8 cellular contexts compared by ENCODE assay signal in the genomic region with DNA sequence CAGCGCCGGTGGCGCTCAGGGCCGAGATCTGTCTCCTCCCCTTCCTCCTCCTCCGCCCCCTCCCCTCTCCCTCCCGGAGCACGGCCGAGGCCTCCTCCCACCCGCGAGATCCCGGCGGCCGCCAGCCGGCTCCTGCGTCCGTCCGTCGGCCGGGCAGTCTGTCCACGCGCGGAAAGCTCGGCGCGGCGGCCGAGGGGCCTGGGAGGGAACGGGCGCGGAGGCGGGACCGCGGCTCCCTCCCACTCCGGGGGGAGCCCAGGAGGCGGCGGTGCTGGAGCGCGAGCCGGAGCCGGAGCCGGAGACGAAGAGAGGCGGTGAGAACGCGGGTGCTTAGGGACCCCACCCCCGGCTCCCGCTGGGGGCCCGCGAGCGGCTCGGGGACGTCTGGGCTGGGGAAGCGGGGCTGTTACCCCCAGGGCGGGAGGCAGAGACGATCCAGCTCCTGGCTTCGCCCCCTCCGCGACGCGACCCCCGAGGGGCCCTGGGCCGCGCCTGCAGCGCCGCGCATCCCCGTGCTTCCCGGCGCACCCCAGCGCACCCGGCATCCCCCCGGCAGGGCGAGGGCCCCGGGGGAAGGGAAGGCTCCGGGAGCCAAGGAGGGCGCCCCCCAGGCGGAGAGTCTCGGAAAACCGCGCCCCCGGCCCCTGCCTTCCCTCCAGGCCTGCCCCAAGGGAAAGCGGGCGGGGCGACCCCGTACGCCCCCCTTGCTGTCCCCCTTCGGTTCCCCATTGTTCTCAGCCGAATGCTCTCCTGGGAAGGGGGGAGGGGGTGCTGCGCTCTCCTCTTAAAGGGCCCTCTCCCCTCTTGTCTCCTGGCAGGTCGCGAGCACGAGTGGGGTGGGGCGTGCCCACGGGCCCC. TPM values are rescaled to one million over a fixed set of nuclear protein-coding genes. Genes with fewer than 3 reads are reported as not detected.
A peak's percentile ranks its signal among the peaks of the same experiment; 100 is the strongest.
DNase-seq lines count a peak whose midpoint lies in the region; ATAC-seq, FAIRE-seq and TF ChIP-seq lines count a peak whose summit lies in the region.

A gene (plus strand): TSS at position 100 of the 858 bp plus-strand sequence. CDS start 1,463 bp downstream, outside the sequence.

- H3K4me3 ChIP-seq in liver (ENCODE audit: low read depth in 1 of 3, low read length in 3 of 3) (peak within 1 kb of the TSS; percentile 58 to 74 (median 70)), HepG2 (replicated peaks in 1 of 3; ENCODE audit: insufficient read depth in 1 of 3, low read depth in 2 of 3, low read length in 3 of 3) (no peak within 1 kb of the TSS; a peak in 1 of 6 replicates), adipocyte (ENCODE audit: low read length) (peak within 1 kb of the TSS; percentile 79), iPS-18c (ENCODE audit: insufficient read depth, low read depth, low read length) (peak within 1 kb of the TSS; percentile 65)

- ATAC-seq in HepG2: no peak; the same call in 2 of the 3 replicates

- no peak within 1 kb of the TSS for H2AFZ ChIP-seq in HepG2 (ENCODE audit: low read length)

- peaks cover 2 to 21% (median 7%) of the 10 kb centered on the region in 4 donors for H3K4me1 ChIP-seq in liver (ENCODE audit: control insufficient read depth in 4 of 4, insufficient read depth in 4 of 4, low read length in 3 of 4)
- no peaks in the 10 kb centered on the region for H3K4me1 ChIP-seq in HepG2 (ENCODE audit: insufficient read depth, low read length)
- peaks cover 8% of the 10 kb centered on the region for H3K4me1 ChIP-seq in adipocyte (ENCODE audit: control insufficient read depth, insufficient read depth, low read length)

- WGBS in liver: 2% methylated on average over 94 of the region's 94 CpGs
- 40% methylated on average over 10 of the region's 94 CpGs for WGBS in HepG2 (ENCODE audit: low lambda C conversion rate)

- DNase-seq in HepG2 (ENCODE audit: low spot score): no peak
- DNase-seq in adipocyte (ENCODE audit: low read depth): peak; percentile 38
- DNase-seq in stimulated activated CD4-positive, alpha-beta T cell treated with anti-CD3 and anti-CD28 coated beads, Interleukin-1b, Interleukin-23, amount 100 ng/mL, for 48 hours: peak; percentile 27
- DNase-seq in HEK293T (ENCODE audit: extremely low spot score): no peak
- DNase-seq in cortex of kidney (lab: John Stamatoyannopoulos, UW): no peak
- no peak for DNase-seq in SKM-1 treated with dmso at 0.1 percent for 144 hours (lab: John Stamatoyannopoulos, UW; ENCODE audit: unreplicated experiment)

- TF ChIP-seq RAD21 in liver (IDR thresholded peaks at IDR 0.05) (no peak), HepG2 (CRISPR knock-in tag; IDR thresholded peaks at IDR 0.05) (no peak)

- no peaks in the 10 kb centered on the region for H3K36me3 ChIP-seq in liver (ENCODE audit: control insufficient read depth in 4 of 4, insufficient read depth in 3 of 4, low read depth in 1 of 4, low read length in 3 of 4)
- no peaks in the 10 kb centered on the region for H3K36me3 ChIP-seq in HepG2 (replicated peaks in 1 of 2; ENCODE audit: control insufficient read depth in 1 of 2, insufficient read depth in 2 of 2, low read length in 2 of 2)
- no peaks in the 10 kb centered on the region for H3K36me3 ChIP-seq in adipocyte (ENCODE audit: control insufficient read depth, insufficient read depth, low read length, severe bottlenecking)

- POLR2A ChIA-PET in HepG2 (lab: Yijun Ruan, JAX): no interaction called here
- POLR2A ChIA-PET in HEK293T (lab: Yijun Ruan, JAX): no interaction called here

- no peaks in the 10 kb centered on the region for H4K20me1 ChIP-seq in HepG2 (ENCODE audit: insufficient read depth, low read length)

- H3K79me2 ChIP-seq in HepG2 (ENCODE audit: insufficient read depth, low read length): no peaks in the 10 kb centered on the region

- in situ Hi-C loops in HepG2 (cut with HindIII; ENCODE audit: extremely low pct_ligation_motif_present, low pct_unique_long_range_greater_than_20kb): no loop called here

- TF ChIP-seq CTCF in liver (IDR thresholded peaks at IDR 0.05; ENCODE audit: low read depth, low read length, missing input control) (no peak), HepG2 (CRISPR knock-in tag; IDR thresholded peaks at IDR 0.05) (no peak)

- FAIRE-seq in HepG2 (lab: Jason Lieb, UNC): no peak

- no TSS peak for BruUV-seq in HepG2 (replicated peaks; lab: Mats Ljungman, UMichigan)

- no peak for TF ChIP-seq POLR2A in HepG2 (IDR thresholded peaks at IDR 0.05; ENCODE audit: insufficient read depth in 1 of 2, low read depth in 2 of 2, low read length in 2 of 2)

- intact Hi-C loops in HepG2 (cut with micrococcal nuclease; ENCODE audit: unreplicated experiment): no loop called here

- TF ChIP-seq EP300 in HepG2 (IDR thresholded peaks at IDR 0.05; ENCODE audit: low read depth in 2 of 2, low read length in 2 of 2) (no peak), HepG2 (CRISPR knock-in tag; IDR thresholded peaks at IDR 0.05; ENCODE audit: borderline replicate concordance) (no peak)

- H3K27me3 ChIP-seq in liver (ENCODE audit: control insufficient read depth in 4 of 4, insufficient read depth in 4 of 4, low read length in 3 of 4): no peaks in the 10 kb centered on the region
- H3K27me3 ChIP-seq in HepG2 (ENCODE audit: control insufficient read depth in 1 of 2, insufficient read depth in 2 of 2, low read length in 2 of 2): peaks cover 4 to 32% of the 10 kb centered on the region in 2 experiments; a peak in 4 of 5 replicates
- H3K27me3 ChIP-seq in adipocyte (replicated peaks; ENCODE audit: control insufficient read depth, insufficient read depth, low read length): peaks cover 32% of the 10 kb centered on the region

- no peak within 1 kb of the TSS for H3K4me2 ChIP-seq in HepG2 (ENCODE audit: low read depth, low read length)

- peak within 1 kb of the TSS; percentile 11 to 75 for H3K27ac ChIP-seq in liver (ENCODE audit: low read depth in 1 of 2, low read length in 2 of 2)
- H3K27ac ChIP-seq in HepG2 (ENCODE audit: extremely low read length, insufficient read depth, low read length): no peak within 1 kb of the TSS

- H3K9me3 ChIP-seq in liver (ENCODE audit: control insufficient read depth in 4 of 4, low read length in 3 of 4) (no peaks in the 10 kb centered on the region), HepG2 (ENCODE audit: low read length) (no peaks in the 10 kb centered on the region), adipocyte (ENCODE audit: control insufficient read depth, low read length) (no peaks in the 10 kb centered on the region), iPS-18c (ENCODE audit: control insufficient read depth, insufficient read depth, low read length) (peaks cover 3% of the 10 kb centered on the region)

- H3K9ac ChIP-seq in liver (ENCODE audit: low read depth in 1 of 2, low read length in 2 of 2) (peak within 1 kb of the TSS; percentile 39 to 52), HepG2 (ENCODE audit: insufficient read depth, low read depth, low read length) (no peak within 1 kb of the TSS), adipocyte (ENCODE audit: low read length) (peak within 1 kb of the TSS; percentile 75)

- CTCF ChIA-PET in HepG2 (lab: Yijun Ruan, JAX; ENCODE audit: low intra/inter-chr PET ratio, low total read pairs): no interaction called here
- CTCF ChIA-PET in HEK293T (lab: Yijun Ruan, JAX): interaction anchor here (0.5 kb wide), 1 partner anchor 127 kb away, joined by 3 read pairs; no protein-coding TSS in a partner anchor

TF ChIP-seq in liver, 16 proteins besides CTCF, POLR2A, EP300 and RAD21 (continues in another document):
- TF ChIP-seq, protein P1, sequence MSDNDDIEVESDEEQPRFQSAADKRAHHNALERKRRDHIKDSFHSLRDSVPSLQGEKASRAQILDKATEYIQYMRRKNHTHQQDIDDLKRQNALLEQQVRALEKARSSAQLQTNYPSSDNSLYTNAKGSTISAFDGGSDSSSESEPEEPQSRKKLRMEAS (IDR thresholded peaks at IDR 0.05): no peak

TF ChIP-seq in HEK293T, 16 proteins besides CTCF, POLR2A, EP300 and RAD21 (continues in another document):
- TF ChIP-seq ELF4 (IDR thresholded peaks at IDR 0.05) (no peak), TARDBP (IDR thresholded peaks at IDR 0.05) (no peak), CTBP1 (IDR thresholded peaks at IDR 0.05; ENCODE audit: borderline replicate concordance) (no peak), SP1 (IDR thresholded peaks at IDR 0.05) (no peak), BHLHE40 (IDR thresholded peaks at IDR 0.05; ENCODE audit: borderline replicate concordance) (no peak), FOXM1 (IDR thresholded peaks at IDR 0.05; ENCODE audit: borderline replicate concordance) (no peak), L3MBTL2 (conservative IDR thresholded peaks at IDR 0.05) (no peak), HDGF (IDR thresholded peaks at IDR 0.05; ENCODE audit: borderline replicate concordance) (no peak)

RNA-seq across cellular contexts. Expression of the gene that starts here (rescaled TPM):
- total RNA-seq in liver (10 to 100 TPM in 1 of 2 donors, 1 to 10 TPM in 1; 2.1 to 16.6 TPM), HepG2 (2016; rRNA removed; fragmentation: Illumina TruSeq; extraction: Trizol) (not detected in 2 replicates)
- polyA plus RNA-seq in liver (10 to 100 TPM in 1 of 2 donors, 1 to 10 TPM in 1; 3.5 to 33.2 TPM), HepG2 (2011; rRNA removed) (not detected in 2 replicates)
- not detected in 2 replicates for total RNA-seq in HepG2 (2016; cell fraction: cytosol; rRNA removed; fragmentation: Illumina TruSeq; extraction: Trizol; ENCODE audit: low read depth)
- total RNA-seq in HepG2 (2016; cell fraction: insoluble cytoplasmic fraction; rRNA removed; fragmentation: Illumina TruSeq; extraction: Trizol): not detected in 2 replicates
- total RNA-seq in HepG2 (2016; cell fraction: membrane; rRNA removed; fragmentation: Illumina TruSeq; extraction: Trizol): not detected in 2 replicates
- not detected in 2 replicates for total RNA-seq in HepG2 (2016; cell fraction: nucleus; rRNA removed; fragmentation: Illumina TruSeq; extraction: Trizol)
- not detected in 2 replicates for polyA plus RNA-seq in HepG2 (2011; cell fraction: cytosol; rRNA removed)
- polyA plus RNA-seq in HepG2 (2011; cell fraction: nucleus; rRNA removed): not detected in 2 replicates
- not detected in 2 replicates for polyA plus RNA-seq in HepG2 (2012)
- polyA plus RNA-seq in HepG2 (2016; cell fraction: cytosol; fragmentation: Illumina TruSeq; extraction: Trizol; ENCODE audit: low read depth): not detected in 2 replicates
- polyA plus RNA-seq in HepG2 (2016; cell fraction: insoluble cytoplasmic fraction; fragmentation: Illumina TruSeq; extraction: Trizol; ENCODE audit: low read depth): not detected in 2 replicates
- polyA plus RNA-seq in HepG2 (2016; cell fraction: membrane; fragmentation: Illumina TruSeq; extraction: Trizol; ENCODE audit: low read depth): not detected in 2 replicates
- polyA plus RNA-seq in HepG2 (2016; cell fraction: nucleus; fragmentation: Illumina TruSeq; extraction: Trizol; ENCODE audit: insufficient read depth, low read depth): not detected in 2 replicates
- not detected in 2 replicates for polyA minus RNA-seq in HepG2 (2011; rRNA and poly(A)+ RNA removed; ENCODE audit: low replicate concordance)
- not detected in 2 replicates for polyA minus RNA-seq in HepG2 (2011; cell fraction: cytosol; rRNA and poly(A)+ RNA removed)
- not detected in 2 replicates for polyA minus RNA-seq in HepG2 (2011; cell fraction: nucleus; rRNA and poly(A)+ RNA removed)

Comparison
In these comparisons a context has a peak if more than half of its experiments do, and no peak if none do; other contexts are left out.
1. RNA of the gene that starts here (polyA plus RNA-seq): 3.5 to 33.2 TPM in liver; not detected in HepG2; every median in the first group is over 4 times any median in the second.
2. H3K4me3 ChIP-seq: peak in liver (3 of 3), adipocyte (single experiment) and iPS-18c (single experiment); none in HepG2 (0 of 3).
3. DNase-seq: peak in adipocyte (single experiment) and stimulated activated CD4-positive, alpha-beta T cell treated with anti-CD3 and anti-CD28 coated beads, Interleukin-1b, Interleukin-23, amount 100 ng/mL, for 48 hours (single experiment); none in HepG2 (single experiment), HEK293T (single experiment), cortex of kidney (single experiment) and SKM-1 treated with dmso at 0.1 percent for 144 hours (single experiment).